In the genomic region with DNA sequence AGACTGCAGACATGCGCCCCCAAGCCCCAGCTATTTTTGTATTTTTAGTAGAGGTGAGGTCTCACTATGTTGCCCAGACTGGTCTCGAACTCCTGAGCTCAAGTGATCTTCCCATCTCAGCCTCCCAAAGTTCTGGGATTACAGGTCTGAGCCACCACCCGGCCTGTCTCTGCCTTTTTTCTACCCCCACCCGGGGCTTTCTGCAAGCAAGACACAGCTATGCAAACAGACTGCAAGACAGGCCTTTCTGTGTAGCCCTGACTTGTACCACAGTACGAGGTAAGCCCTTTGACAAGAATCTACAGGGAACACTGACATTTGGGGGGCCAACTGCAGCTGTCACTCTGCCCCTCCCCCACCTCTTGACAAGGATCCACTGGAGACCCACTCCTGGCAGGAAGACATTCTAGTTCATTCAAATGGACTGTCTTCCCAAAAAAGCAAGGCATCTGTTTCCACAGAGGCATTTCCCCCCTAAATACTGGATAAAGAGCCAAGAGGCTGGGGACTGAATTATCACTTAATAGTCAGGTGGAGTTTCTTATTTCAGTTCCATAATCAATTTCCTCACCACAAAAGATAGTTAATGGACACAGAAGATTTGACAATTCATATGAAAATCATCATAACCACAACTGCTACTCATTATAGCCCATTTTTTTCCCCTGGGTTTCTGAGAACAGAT, we compare ENCODE assay signal across 1 cellular context.
TF ChIP-seq lines count a peak whose summit lies in the region.

No MANE protein-coding gene starts in this region.

TF ChIP-seq in HCT116, 20 proteins besides CTCF, POLR2A, EP300 and RAD21:
- TF ChIP-seq TCF7L2 (IDR thresholded peaks at IDR 0.05; ENCODE audit: borderline replicate concordance, extremely low read depth, insufficient read depth, insufficient read length) = no peak
- TF ChIP-seq EZH2phosphoT487 (IDR thresholded peaks at IDR 0.05; ENCODE audit: borderline replicate concordance) = no peak
- TF ChIP-seq, protein P1, sequence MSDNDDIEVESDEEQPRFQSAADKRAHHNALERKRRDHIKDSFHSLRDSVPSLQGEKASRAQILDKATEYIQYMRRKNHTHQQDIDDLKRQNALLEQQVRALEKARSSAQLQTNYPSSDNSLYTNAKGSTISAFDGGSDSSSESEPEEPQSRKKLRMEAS (IDR thresholded peaks at IDR 0.05) = no peak
- no peak for TF ChIP-seq CEBPB (IDR thresholded peaks at IDR 0.05; ENCODE audit: low read depth)
- TF ChIP-seq ZFX (IDR thresholded peaks at IDR 0.05) = no peak
TF ChIP-seq in HCT116: peak in this region for 0.
